ENCODE assay signal across 16 cellular contexts in genomic region chr12:95996034-95996658, GRCh38. TPM values are rescaled to one million over a fixed set of nuclear protein-coding genes. Genes with fewer than 3 reads are reported as not detected.
DNase-seq lines count a peak whose midpoint lies in the region; ATAC-seq, FAIRE-seq and TF ChIP-seq lines count a peak whose summit lies in the region.
"Had no signal": no experiment of that assay in that cellular context is flagged by ENCODE, and none has a peak within 500 bp of the region (broad histone marks: within the 10 kb centered on the region; RNA-seq: fewer than 3 reads in every experiment).

Gene HAL (minus strand): TSS chr12:95996344. CDS start chr12:95995910, 434 bp downstream.

- H3K4me1 ChIP-seq in K562 (replicated peaks in 1 of 2; ENCODE audit: control insufficient read depth in 2 of 2, insufficient read depth in 2 of 2, low read length in 2 of 2) (peaks cover 0 to 5% of the 10 kb centered on the region in 2 experiments; a peak in 1 of 5 replicates), liver (ENCODE audit: control insufficient read depth in 4 of 4, insufficient read depth in 4 of 4, low read length in 3 of 4) (peaks cover 7 to 42% (median 19%) of the 10 kb centered on the region in 4 donors), upper lobe of right lung (peaks cover 23% of the 10 kb centered on the region)

- WGBS in K562 (ENCODE audit: insufficient coverage, low coverage, missing lambda C conversion rate), result 3% methylated on average over 7 of the region's 7 CpGs
- WGBS in liver, result 17% methylated on average over 7 of the region's 7 CpGs

- no TSS peak for BruUV-seq in K562 (replicated peaks; lab: Mats Ljungman, UMichigan)

- H3K9me3 ChIP-seq in K562 (replicated peaks; ENCODE audit: control insufficient read depth, insufficient read depth, low read depth, low read length) (no peaks in the 10 kb centered on the region), liver (ENCODE audit: control insufficient read depth in 4 of 4, low read length in 3 of 4) (no peaks in the 10 kb centered on the region), upper lobe of right lung (no peaks in the 10 kb centered on the region), MG63 (no peaks in the 10 kb centered on the region)
- H3K9me3 ChIP-seq: tibial artery had no signal

- H3K36me3 ChIP-seq in K562 (ENCODE audit: control insufficient read depth, insufficient read depth, low read length), result no peaks in the 10 kb centered on the region
- peaks cover 0 to 31% (median 16%) of the 10 kb centered on the region in 4 donors for H3K36me3 ChIP-seq in liver (ENCODE audit: control insufficient read depth in 4 of 4, insufficient read depth in 3 of 4, low read depth in 1 of 4, low read length in 3 of 4)
- peaks cover 15% of the 10 kb centered on the region for H3K36me3 ChIP-seq in upper lobe of right lung
- H3K36me3 ChIP-seq in MG63, result no peaks in the 10 kb centered on the region; the same call in 1 of the 2 replicates
- H3K36me3 ChIP-seq: cardiac muscle cell had no signal

- H3K4me3 ChIP-seq in K562 (no peak within 1 kb of the TSS), liver (ENCODE audit: low read depth in 1 of 3, low read length in 3 of 3) (peak within 1 kb of the TSS; percentile 34 to 75 (median 56)), upper lobe of right lung (no peak within 1 kb of the TSS), MG63 (no peak within 1 kb of the TSS)
- H3K4me3 ChIP-seq: cardiac muscle cell, tibial artery had no signal

- in situ Hi-C loops in K562 (cut with MboI), result no loop called here

- H3K79me2 ChIP-seq in K562 (ENCODE audit: control insufficient read depth, insufficient read depth, low read length), result no peaks in the 10 kb centered on the region

- H4K20me1 ChIP-seq in K562 (replicated peaks; ENCODE audit: control insufficient read depth, insufficient read depth, low read length), result no peaks in the 10 kb centered on the region; the same call in 1 of the 2 replicates

- H3K9ac ChIP-seq in K562 (ENCODE audit: insufficient read depth in 1 of 2, low read depth in 2 of 2, low read length in 2 of 2), result peak within 1 kb of the TSS in 1 of 2 experiments; percentile 56; a peak in 2 of 4 replicates
- peak within 1 kb of the TSS in 1 of 2 donors; percentile 60 for H3K9ac ChIP-seq in liver (ENCODE audit: low read depth in 1 of 2, low read length in 2 of 2)

- H3K27me3 ChIP-seq in K562 (ENCODE audit: control insufficient read depth in 2 of 2, insufficient read depth in 2 of 2, low read length in 2 of 2) (peaks cover 2 to 16% of the 10 kb centered on the region in 2 experiments; a peak in 3 of 5 replicates), liver (ENCODE audit: control insufficient read depth in 4 of 4, insufficient read depth in 4 of 4, low read length in 3 of 4) (no peaks in the 10 kb centered on the region), upper lobe of right lung (no peaks in the 10 kb centered on the region), MG63 (peaks cover 2% of the 10 kb centered on the region; the same call in 1 of the 2 replicates)
- H3K27me3 ChIP-seq: cardiac muscle cell, tibial artery had no signal

- H3K9me1 ChIP-seq in K562 (ENCODE audit: control insufficient read depth, insufficient read depth, low read length), result no peaks in the 10 kb centered on the region

- no peak within 1 kb of the TSS for H2AFZ ChIP-seq in K562 (ENCODE audit: low read depth, low read length)

- CTCF ChIA-PET in K562 (lab: Yijun Ruan, JAX; ENCODE audit: low intra/inter-chr PET ratio), result no interaction called here

- intact Hi-C loops in K562 (cut with micrococcal nuclease) (loop anchor here (5.0 to 10.0 kb wide), 2 partner anchors 174 to 371 kb away; no protein-coding TSS in a partner anchor), upper lobe of right lung (cut with DNase I) (no loop called here)

- POLR2A ChIA-PET in K562 (lab: Yijun Ruan, JAX), result no interaction called here

- FAIRE-seq in K562 (lab: Jason Lieb, UNC), result no peak

- TF ChIP-seq CTCF in K562 (IDR thresholded peaks at IDR 0.05 in 2 of 3, conservative IDR thresholded peaks at IDR 0.05 in 1 of 3; ENCODE audit: insufficient read depth in 2 of 3, low read depth in 1 of 3, low read length in 3 of 3) (no peak), liver (IDR thresholded peaks at IDR 0.05; ENCODE audit: low read depth, low read length, missing input control) (no peak), upper lobe of right lung (IDR thresholded peaks at IDR 0.05) (no peak)

- TF ChIP-seq EP300 in K562 (IDR thresholded peaks at IDR 0.05; ENCODE audit: low read length), result no peak

- TF ChIP-seq POLR2A in K562 (conservative IDR thresholded peaks at IDR 0.05), result no peak

- DNase-seq in NK-92 treated with Interleukin-12 subunit alpha and Interleukin-12 subunit beta, amount 100 ng/mL, for 24 hours (lab: John Stamatoyannopoulos, UW), result peak; percentile 30
- DNase-seq in NK-92 (lab: John Stamatoyannopoulos, UW; ENCODE audit: unreplicated experiment) (no peak), K562 (ENCODE audit: extremely low read depth in 1 of 4, low spot score in 3 of 4) (no peak), upper lobe of right lung (peak; percentile 67), NCI-H524 (lab: John Stamatoyannopoulos, UW) (no peak), MG63 (no peak)
- no peak for DNase-seq in activated CD8-positive, alpha-beta memory T cell treated with anti-CD3 and anti-CD28 coated beads, Interleukin-2, amount 50 U/mL, for 4 hours
- DNase-seq: 8988T; activated CD4-positive, CD25-positive, alpha-beta regulatory T cell treated with anti-CD3 and anti-CD28 coated beads, Interleukin-2, amount 50 U/mL, for 72 hours; GOT3; NCI-H1436; tibial artery had no signal

- no peak for TF ChIP-seq RAD21 in K562 (CRISPR knock-in tag; conservative IDR thresholded peaks at IDR 0.05 in 1 of 2, IDR thresholded peaks at IDR 0.05 in 1 of 2)
- peak; percentile 49 to 64 for TF ChIP-seq RAD21 in liver (IDR thresholded peaks at IDR 0.05)

- no peak within 1 kb of the TSS for H3K4me2 ChIP-seq in K562 (ENCODE audit: insufficient read depth, low read length)

- no peak for ATAC-seq in K562
- peak; percentile 77 for ATAC-seq in upper lobe of right lung
- ATAC-seq: SK-N-SH treated with all-trans-retinoic acid at 6 μM for 48 hours had no signal

- H3K27ac ChIP-seq in K562 (ENCODE audit: extremely low read depth, low read depth, low read length) (no peak within 1 kb of the TSS), liver (ENCODE audit: low read depth in 1 of 2, low read length in 2 of 2) (peak within 1 kb of the TSS; percentile 79 to 84), upper lobe of right lung (peak within 1 kb of the TSS; percentile 43)
- H3K27ac ChIP-seq: cardiac muscle cell, tibial artery had no signal

TF ChIP-seq in K562, 482 proteins besides CTCF, POLR2A, EP300 and RAD21:
- TF ChIP-seq NR1H2 (CRISPR knock-in tag; IDR thresholded peaks at IDR 0.05), result no peak
- TF ChIP-seq CEBPG (CRISPR knock-in tag; IDR thresholded peaks at IDR 0.05), result no peak
- peak; percentile 74 to 89 for TF ChIP-seq CEBPG (tag; conservative IDR thresholded peaks at IDR 0.05 in 1 of 2, IDR thresholded peaks at IDR 0.05 in 1 of 2)
- peak; percentile 89 for TF ChIP-seq CEBPB (tag; IDR thresholded peaks at IDR 0.05)
- 0 out of 2 replicates have a peak, but pooled peaks have one; percentile 38 for TF ChIP-seq GABPA (tag; conservative IDR thresholded peaks at IDR 0.05; ENCODE audit: low read depth)
TF ChIP-seq in K562: peak in this region for 3.

TF ChIP-seq in liver, 16 proteins besides CTCF, POLR2A, EP300 and RAD21 (continues in another document):
- TF ChIP-seq TAF1 (conservative IDR thresholded peaks at IDR 0.05), result no peak
- TF ChIP-seq FOXA1 (IDR thresholded peaks at IDR 0.05), result peak; percentile 86
- TF ChIP-seq RXRA (IDR thresholded peaks at IDR 0.05), result peak; percentile 89 to 98
- peak; percentile 93 for TF ChIP-seq SP1 (IDR thresholded peaks at IDR 0.05)
- TF ChIP-seq, protein P1, sequence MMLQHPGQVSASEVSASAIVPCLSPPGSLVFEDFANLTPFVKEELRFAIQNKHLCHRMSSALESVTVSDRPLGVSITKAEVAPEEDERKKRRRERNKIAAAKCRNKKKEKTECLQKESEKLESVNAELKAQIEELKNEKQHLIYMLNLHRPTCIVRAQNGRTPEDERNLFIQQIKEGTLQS (IDR thresholded peaks at IDR 0.05), result peak; percentile 72
- peak; percentile 94 for TF ChIP-seq YY1 (IDR thresholded peaks at IDR 0.05)
- peak in 1 of 2 donors; percentile 79 for TF ChIP-seq GABPA (IDR thresholded peaks at IDR 0.05 in 1 of 2, conservative IDR thresholded peaks at IDR 0.05 in 1 of 2)
- TF ChIP-seq JUND (IDR thresholded peaks at IDR 0.05), result peak; percentile 81 to 91
- peak; percentile 92 for TF ChIP-seq FOXA2 (IDR thresholded peaks at IDR 0.05)
- TF ChIP-seq, protein P2, sequence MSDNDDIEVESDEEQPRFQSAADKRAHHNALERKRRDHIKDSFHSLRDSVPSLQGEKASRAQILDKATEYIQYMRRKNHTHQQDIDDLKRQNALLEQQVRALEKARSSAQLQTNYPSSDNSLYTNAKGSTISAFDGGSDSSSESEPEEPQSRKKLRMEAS (IDR thresholded peaks at IDR 0.05), result peak; percentile 96

RNA-seq across cellular contexts. Expression of gene HAL, which starts in this region (rescaled TPM):
- total RNA-seq in K562 (2011; cell fraction: chromatin; rRNA removed; ENCODE audit: low replicate concordance), result 0.90 and 1.3 TPM in 2 replicates
- total RNA-seq in K562 (2011; cell fraction: nucleolus; rRNA removed), result not detected in 2 replicates
- 2.4 TPM in 1 of 2 replicates, not detected in the other for total RNA-seq in K562 (2011; cell fraction: nucleoplasm; rRNA removed)
- total RNA-seq in K562 (2014; rRNA removed), result not detected in 2 replicates
- total RNA-seq in K562 (2014; rRNA removed; fragmentation: Illumina TruSeq; extraction: Trizol), result not detected in 2 replicates
- total RNA-seq in K562 (2015; rRNA removed; fragmentation: Illumina TruSeq; extraction: Trizol), result 0.04 TPM in 1 of 2 replicates, not detected in the other
- 0.20 TPM in 1 of 2 replicates, not detected in the other for total RNA-seq in K562 (2021)
- polyA plus RNA-seq in K562 (2011; rRNA removed), result 0.03 and 0.36 TPM in 2 replicates
- 0.03 TPM in 1 of 2 replicates, not detected in the other for polyA plus RNA-seq in K562 (2011; cell fraction: cytosol; rRNA removed)
- 0.34 and 0.76 TPM in 2 replicates for polyA plus RNA-seq in K562 (2011; cell fraction: nucleus; rRNA removed)
- 0.09 and 0.12 TPM in 2 replicates for polyA plus RNA-seq in K562 (2012)
- polyA plus RNA-seq in K562 (2014; fragmentation: Illumina TruSeq; extraction: Trizol), result 0.03 and 0.04 TPM in 2 replicates
- not detected for polyA plus RNA-seq in K562 (2014; fragmentation: Nextera tagmentation; extraction: Ambion mirVana)
- 0.28 TPM in 1 of 2 replicates, not detected in the other for polyA plus RNA-seq in K562 (2014; rRNA removed)
- not detected in 2 replicates for polyA minus RNA-seq in K562 (2011; rRNA and poly(A)+ RNA removed)
- not detected in 2 replicates for polyA minus RNA-seq in K562 (2011; cell fraction: cytosol; rRNA and poly(A)+ RNA removed)
- not detected in 2 replicates for polyA minus RNA-seq in K562 (2011; cell fraction: nucleus; rRNA and poly(A)+ RNA removed)
- 100 to 1,000 TPM; 125 to 174 TPM for total RNA-seq in liver
- polyA plus RNA-seq in liver, result 100 to 1,000 TPM in 1 of 2 donors, 10 to 100 TPM in 1; 62.4 to 114 TPM
- total RNA-seq in upper lobe of right lung, result 6.2 TPM
- not detected in 2 replicates for total RNA-seq in MG63 (2014; rRNA removed; shearing (Covaris generic); ENCODE audit: low replicate concordance)
- total RNA-seq: cardiac muscle cell, myocyte had no signal
- polyA plus RNA-seq: cardiac muscle cell had no signal

Comparison
In these comparisons a context has a peak if more than half of its experiments do, and no peak if none do; other contexts are left out.
1. RNA of gene HAL (total RNA-seq): 125 to 174 TPM in liver; 6.2 TPM in upper lobe of right lung (single experiment), 0.04 to 2.4 TPM in K562 and not detected in MG63; every median in the first group is over 10 times any median in the second.
2. RNA of gene HAL (polyA plus RNA-seq): 62.4 to 114 TPM in liver; 0.03 to 0.76 TPM in K562; every median in the first group is over 10 times any median in the second.
3. DNase-seq: peak in NK-92 treated with Interleukin-12 subunit alpha and Interleukin-12 subunit beta, amount 100 ng/mL, for 24 hours (single experiment) and upper lobe of right lung (single experiment); none in NK-92 (single experiment), K562 (0 of 4), NCI-H524 (0 of 2), activated CD8-positive, alpha-beta memory T cell treated with anti-CD3 and anti-CD28 coated beads, Interleukin-2, amount 50 U/mL, for 4 hours (single experiment) and MG63 (single experiment).
4. H3K4me3 ChIP-seq: peak in liver (3 of 3); none in K562 (single experiment), upper lobe of right lung (single experiment) and MG63 (single experiment).